8 cellular contexts compared by ENCODE assay signal in genomic region chr21:37862536-37862935, GRCh38. TPM values are rescaled to one million over a fixed set of nuclear protein-coding genes. Genes with fewer than 3 reads are reported as not detected.
A peak's percentile ranks its signal among the peaks of the same experiment; 100 is the strongest.
DNase-seq lines count a peak whose midpoint lies in the region; ATAC-seq and TF ChIP-seq lines count a peak whose summit lies in the region.

No MANE protein-coding gene starts in this region.

- no peak overlapping the region for H3K4me2 ChIP-seq in H9 (ENCODE audit: insufficient read depth, insufficient read length, low read length)

- H2BK12ac ChIP-seq in H9 (ENCODE audit: insufficient read length, low read depth, low read length) = no peak overlapping the region

- H3K9me3 ChIP-seq in H9 (ENCODE audit: control insufficient read depth, low read depth, low read length) (no peaks in the 10 kb centered on the region), endocrine pancreas (ENCODE audit: control insufficient read depth, low read length) (no peaks in the 10 kb centered on the region)

- no peaks in the 10 kb centered on the region; the same call in 1 of the 2 replicates for H3K27me3 Mint-ChIP-seq in H9 (ENCODE audit: low read depth)
- H3K27me3 Mint-ChIP-seq in stimulated activated memory B cell treated with anti-CD40 and anti-IgM and Interleukin-4, amounts not matched to agents 10 μg/mL and 1 μg/mL and 100 μg/mL, for 72 hours = peaks cover 6% of the 10 kb centered on the region

- no peak overlapping the region for H2BK120ac ChIP-seq in H9 (ENCODE audit: low read depth, low read length, poor library complexity, severe bottlenecking)

- peaks cover 0 to 3% of the 10 kb centered on the region in 2 experiments; a peak in 3 of 5 replicates for H3K9me3 Mint-ChIP-seq in H9
- no peaks in the 10 kb centered on the region for H3K9me3 Mint-ChIP-seq in stimulated activated memory B cell treated with anti-CD40 and anti-IgM and Interleukin-4, amounts not matched to agents 10 μg/mL and 1 μg/mL and 100 μg/mL, for 72 hours

- H3K18ac ChIP-seq in H9 (ENCODE audit: insufficient read length, low read depth, low read length) = no peak overlapping the region

- H3K4me3 Mint-ChIP-seq in H9 = no peak overlapping the region
- no peak overlapping the region for H3K4me3 Mint-ChIP-seq in stimulated activated memory B cell treated with anti-CD40 and anti-IgM and Interleukin-4, amounts not matched to agents 10 μg/mL and 1 μg/mL and 100 μg/mL, for 72 hours

- DNase-seq in AG08395 (ENCODE audit: low spot score) = peak; percentile 65
- peak; percentile 35 for DNase-seq in H9
- DNase-seq in NCI-H82 (lab: John Stamatoyannopoulos, UW) = peak; percentile 90
- no peak for DNase-seq in effector CD8-positive, alpha-beta T cell (lab: John Stamatoyannopoulos, UW)
- DNase-seq in GDM1 (lab: John Stamatoyannopoulos, UW) = no peak
- no peak for DNase-seq in activated CD4-positive, alpha-beta T cell treated with anti-CD3 and anti-CD28 coated beads, Interleukin-2, amount 50 U/mL, for 48 hours

- no peak overlapping the region for H3K56ac ChIP-seq in H9 (ENCODE audit: insufficient read length, low read depth, low read length)

- no peaks in the 10 kb centered on the region for H3K79me1 ChIP-seq in H9 (ENCODE audit: insufficient read depth, low read depth, low read length, poor library complexity, severe bottlenecking)

- no peak overlapping the region for H3K23ac ChIP-seq in H9 (ENCODE audit: insufficient read length, low read depth, low read length)

- H3K4me1 ChIP-seq in H9 (ENCODE audit: insufficient read depth, low read length) (no peaks in the 10 kb centered on the region), endocrine pancreas (ENCODE audit: control insufficient read depth, insufficient read depth, low read length) (peaks cover 14% of the 10 kb centered on the region)

- H3K27me3 ChIP-seq in H9 (ENCODE audit: insufficient read depth, low read length) (no peaks in the 10 kb centered on the region), endocrine pancreas (ENCODE audit: control insufficient read depth, insufficient read depth, low read length) (no peaks in the 10 kb centered on the region)

- H4K5ac ChIP-seq in H9 (ENCODE audit: insufficient read length, low read depth, low read length) = no peak overlapping the region

- WGBS in H9 (ENCODE audit: extremely low coverage, insufficient read length, low lambda C conversion rate) = no CpG with 5 or more reads among the region's 2 CpGs

- TF ChIP-seq CTCF in H9 (conservative IDR thresholded peaks at IDR 0.05) = no peak

- peaks cover 4 to 5% of the 10 kb centered on the region in 2 experiments for H3K4me1 Mint-ChIP-seq in H9
- peaks cover 6% of the 10 kb centered on the region for H3K4me1 Mint-ChIP-seq in stimulated activated memory B cell treated with anti-CD40 and anti-IgM and Interleukin-4, amounts not matched to agents 10 μg/mL and 1 μg/mL and 100 μg/mL, for 72 hours

- no peak overlapping the region for H3K14ac ChIP-seq in H9 (ENCODE audit: insufficient read depth, low read length)

- no peak overlapping the region for H4K91ac ChIP-seq in H9 (ENCODE audit: insufficient read length, low read depth, low read length)

- no peak overlapping the region for H3K9ac ChIP-seq in H9 (ENCODE audit: extremely low read depth, insufficient read length, low read length)
- no peak overlapping the region for H3K9ac ChIP-seq in endocrine pancreas (ENCODE audit: control insufficient read depth, insufficient read depth, low read length)

- no peaks in the 10 kb centered on the region for H3K36me3 ChIP-seq in endocrine pancreas (ENCODE audit: control insufficient read depth, insufficient read depth, low read length)

- no peak overlapping the region for H2BK20ac ChIP-seq in H9 (ENCODE audit: low read depth, low read length, poor library complexity, severe bottlenecking)

- no peak overlapping the region for H3T11ph ChIP-seq in H9 (ENCODE audit: low read length)

- peak overlapping the region; percentile 41 for H3K4me3 ChIP-seq in endocrine pancreas (ENCODE audit: control insufficient read depth, insufficient read depth, low read length)

- H3K27ac ChIP-seq in H9 (ENCODE audit: insufficient read length, low read depth, low read length) = no peak overlapping the region

- H2BK5ac ChIP-seq in H9 (ENCODE audit: insufficient read length, low read length) = no peak overlapping the region

- no peaks in the 10 kb centered on the region for H4K20me1 ChIP-seq in H9 (ENCODE audit: control insufficient read depth, insufficient read depth, insufficient read length)

- H2AK5ac ChIP-seq in H9 (ENCODE audit: insufficient read length, low read length) = no peak overlapping the region

- H3K23me2 ChIP-seq in H9 (ENCODE audit: insufficient read length, low read depth, low read length, poor library complexity, severe bottlenecking) = no peaks in the 10 kb centered on the region

- no peak overlapping the region for H3K4ac ChIP-seq in H9 (ENCODE audit: low read depth, low read length)

- ATAC-seq in stimulated activated memory B cell treated with anti-CD40 and anti-IgM and Interleukin-4, amounts not matched to agents 10 μg/mL and 1 μg/mL and 100 μg/mL, for 72 hours = no peak

- H2BK15ac ChIP-seq in H9 (ENCODE audit: low read depth, low read length) = no peak overlapping the region

- H3K79me2 ChIP-seq in H9 (ENCODE audit: insufficient read depth, low read length) = no peaks in the 10 kb centered on the region

- peaks cover 0 to 4% (median 0%) of the 10 kb centered on the region in 3 experiments; a peak in 1 of 7 replicates for H3K36me3 Mint-ChIP-seq in H9 (ENCODE audit: insufficient read depth in 1 of 3, low read depth in 3 of 3)
- H3K36me3 Mint-ChIP-seq in stimulated activated memory B cell treated with anti-CD40 and anti-IgM and Interleukin-4, amounts not matched to agents 10 μg/mL and 1 μg/mL and 100 μg/mL, for 72 hours = no peaks in the 10 kb centered on the region

- H2AFZ ChIP-seq in H9 (ENCODE audit: low read length) = no peak overlapping the region

- H3K27ac Mint-ChIP-seq in H9 = peak overlapping the region in 1 of 3 experiments; percentile 73; a peak in 2 of 7 replicates
- H3K27ac Mint-ChIP-seq in stimulated activated memory B cell treated with anti-CD40 and anti-IgM and Interleukin-4, amounts not matched to agents 10 μg/mL and 1 μg/mL and 100 μg/mL, for 72 hours = peak overlapping the region; percentile 3

- H4K8ac ChIP-seq in H9 (replicated peaks; ENCODE audit: insufficient read length, low read depth, low read length) = no peak overlapping the region

RNA-seq across cellular contexts. Expression of gene KCNJ6, which starts 53.7 kb away (rescaled TPM):
- total RNA-seq in H9 (2021) = 1.2 and 1.3 TPM in 2 replicates

Comparison
In these comparisons a context has a peak if more than half of its experiments do, and no peak if none do; other contexts are left out.
1. DNase-seq: peak in AG08395 (single experiment), H9 (single experiment) and NCI-H82 (single experiment); none in effector CD8-positive, alpha-beta T cell (single experiment), GDM1 (single experiment) and activated CD4-positive, alpha-beta T cell treated with anti-CD3 and anti-CD28 coated beads, Interleukin-2, amount 50 U/mL, for 48 hours (0 of 2).